8 cellular contexts compared by ENCODE assay signal in genomic region chr1:201504799-201505504, GRCh38. TPM values are rescaled to one million over a fixed set of nuclear protein-coding genes. Genes with fewer than 3 reads are reported as not detected.
DNase-seq lines count a peak whose midpoint lies in the region; ATAC-seq and TF ChIP-seq lines count a peak whose summit lies in the region.

No MANE protein-coding gene starts in this region.

- no peak for TF ChIP-seq POLR2A in gastrocnemius medialis (IDR thresholded peaks at IDR 0.05)

- H3K27ac Mint-ChIP-seq in GM23338, result peak overlapping the region; percentile 5; the same call in 1 of the 2 replicates

- in situ Hi-C loops in gastrocnemius medialis (cut with MboI; ENCODE audit: low sequenced_read_pairs in 4 of 4), result no loop called here

- peak overlapping the region; percentile 25; the same call in 1 of the 3 replicates for H3K4me3 Mint-ChIP-seq in GM23338

- TF ChIP-seq CTCF in GM23338 (conservative IDR thresholded peaks at IDR 0.05; ENCODE audit: low read depth in 2 of 2), result no peak
- no peak for TF ChIP-seq CTCF in OCI-LY3 (IDR thresholded peaks at IDR 0.05; ENCODE audit: low read depth, low read length)
- TF ChIP-seq CTCF in epithelial cell of esophagus (IDR thresholded peaks at IDR 0.05; ENCODE audit: insufficient read depth, low read depth, low read length, missing control alignments), result no peak
- TF ChIP-seq CTCF in gastrocnemius medialis (IDR thresholded peaks at IDR 0.05 in 4 of 5, conservative IDR thresholded peaks at IDR 0.05 in 1 of 5), result no peak

- H3K27ac ChIP-seq in GM23338 (ENCODE audit: low read depth), result no peak overlapping the region
- no peak overlapping the region for H3K27ac ChIP-seq in OCI-LY3 (ENCODE audit: low read length)
- peak overlapping the region; percentile 77 to 81 (median 79) for H3K27ac ChIP-seq in gastrocnemius medialis

- H3K36me3 ChIP-seq in GM23338 (ENCODE audit: insufficient read depth) (no peaks in the 10 kb centered on the region), OCI-LY3 (replicated peaks; ENCODE audit: low read depth, low read length) (peaks cover 27% of the 10 kb centered on the region), gastrocnemius medialis (no peaks in the 10 kb centered on the region)

- H3K4me1 ChIP-seq in GM23338 (ENCODE audit: insufficient read depth) (peaks cover 40% of the 10 kb centered on the region), OCI-LY3 (ENCODE audit: low read length) (peaks cover 38% of the 10 kb centered on the region), gastrocnemius medialis (peaks cover 18 to 30% of the 10 kb centered on the region in 2 donors)

- H4K20me1 ChIP-seq in GM23338 (replicated peaks; ENCODE audit: insufficient read depth) (no peaks in the 10 kb centered on the region), OCI-LY3 (ENCODE audit: insufficient read depth, low read length) (peaks cover 21% of the 10 kb centered on the region)

- H3K9ac ChIP-seq in OCI-LY3 (ENCODE audit: low read length), result no peak overlapping the region

- no peaks in the 10 kb centered on the region for H3K9me2 ChIP-seq in GM23338 (ENCODE audit: insufficient read depth)

- H3K27me3 ChIP-seq in GM23338 (ENCODE audit: insufficient read depth) (peaks cover 39% of the 10 kb centered on the region), OCI-LY3 (ENCODE audit: low read depth, low read length) (no peaks in the 10 kb centered on the region), gastrocnemius medialis (no peaks in the 10 kb centered on the region)

- H3K4me3 ChIP-seq in GM23338 (no peak overlapping the region), OCI-LY3 (ENCODE audit: low read length) (peak overlapping the region; percentile 93), epithelial cell of esophagus (ENCODE audit: low read length) (no peak overlapping the region), gastrocnemius medialis (peak overlapping the region in 3 of 4 donors; percentile 56 to 64 (median 60))

- ATAC-seq in GM23338 (no peak), gastrocnemius medialis (no peak), HG03469 (IDR thresholded peaks at IDR 0.05; ENCODE audit: unreplicated experiment) (no peak), esophagus mucosa (no peak), HG02981 (IDR thresholded peaks at IDR 0.05; ENCODE audit: unreplicated experiment) (no peak)

- H3F3A ChIP-seq in GM23338 (replicated peaks; ENCODE audit: low read depth), result peaks cover 15% of the 10 kb centered on the region; the same call in 1 of the 2 replicates

- peaks cover 56% of the 10 kb centered on the region for H3K4me1 Mint-ChIP-seq in GM23338

- H2AFZ ChIP-seq in GM23338, result no peak overlapping the region
- no peak overlapping the region for H2AFZ ChIP-seq in OCI-LY3 (ENCODE audit: low read depth, low read length)

- H3K79me2 ChIP-seq in GM23338 (replicated peaks; ENCODE audit: insufficient read depth) (peaks cover 3% of the 10 kb centered on the region; the same call in 1 of the 2 replicates), OCI-LY3 (ENCODE audit: low read length) (peaks cover 71% of the 10 kb centered on the region)

- peaks cover 40% of the 10 kb centered on the region for H3K27me3 Mint-ChIP-seq in GM23338 (ENCODE audit: insufficient read depth, low read depth, poor library complexity)

- H3K4me2 ChIP-seq in GM23338, result no peak overlapping the region
- peak overlapping the region; percentile 97 for H3K4me2 ChIP-seq in OCI-LY3 (ENCODE audit: low read length)

- no peaks in the 10 kb centered on the region for H3K9me3 Mint-ChIP-seq in GM23338

- no peaks in the 10 kb centered on the region for H3K36me3 Mint-ChIP-seq in GM23338 (ENCODE audit: low read depth)

- intact Hi-C loops in gastrocnemius medialis (cut with DNase I; ENCODE audit: low total_unique reads), result no loop called here

- no peaks in the 10 kb centered on the region for H3K9me3 ChIP-seq in OCI-LY3 (ENCODE audit: insufficient read depth, low read length)
- H3K9me3 ChIP-seq in gastrocnemius medialis, result no peaks in the 10 kb centered on the region

- no peak for DNase-seq in GM23338 (ENCODE audit: low spot score)
- DNase-seq in epithelial cell of esophagus (ENCODE audit: low read depth), result peak; percentile 16
- DNase-seq in gastrocnemius medialis, result no peak
- no peak for DNase-seq in GF-D8 (lab: John Stamatoyannopoulos, UW)

TF ChIP-seq in GM23338, 12 proteins besides CTCF, POLR2A, EP300 and RAD21 (continues in another document):
- no peak for TF ChIP-seq ETS1 (IDR thresholded peaks at IDR 0.05)
- TF ChIP-seq NANOG (IDR thresholded peaks at IDR 0.05; ENCODE audit: borderline replicate concordance), result no peak
- no peak for TF ChIP-seq ZNF114 (CRISPR knock-in tag; IDR thresholded peaks at IDR 0.05)
- no peak for TF ChIP-seq REST (IDR thresholded peaks at IDR 0.05; ENCODE audit: unreplicated experiment)

RNA-seq across cellular contexts. Expression of gene CSRP1, which starts 2.0 kb away (rescaled TPM):
- 24.1 and 29.9 TPM in 2 replicates for total RNA-seq in GM23338 (2014; rRNA removed; shearing (Covaris generic))
- polyA plus RNA-seq in GM23338 (2016; fragmentation: Nextera tagmentation; extraction: Ambion mirVana), result 5.8 and 6.2 TPM in 2 replicates
- total RNA-seq in gastrocnemius medialis, result 10 to 100 TPM; 22.7 to 91.1 (median 68.9) TPM
- 115 TPM for total RNA-seq in esophagus mucosa

RNA-seq across cellular contexts. Expression of gene NAV1, which starts 34.0 kb away (rescaled TPM):
- 37.2 and 37.4 TPM in 2 replicates for total RNA-seq in GM23338 (2014; rRNA removed; shearing (Covaris generic))
- polyA plus RNA-seq in GM23338 (2016; fragmentation: Nextera tagmentation; extraction: Ambion mirVana), result 22.6 and 22.7 TPM in 2 replicates
- 1 to 10 TPM; 4.2 to 9.1 (median 7.1) TPM for total RNA-seq in gastrocnemius medialis
- total RNA-seq in esophagus mucosa, result 26.4 TPM

RNA-seq across cellular contexts. Expression of gene PHLDA3, which starts 36.0 kb away (rescaled TPM):
- 87.4 and 111 TPM in 2 replicates for total RNA-seq in GM23338 (2014; rRNA removed; shearing (Covaris generic))
- 37.5 and 38.9 TPM in 2 replicates for polyA plus RNA-seq in GM23338 (2016; fragmentation: Nextera tagmentation; extraction: Ambion mirVana)
- 10 to 100 TPM in 3 of 4 donors, 1 to 10 TPM in 1; 7.4 to 91.8 (median 62.7) TPM for total RNA-seq in gastrocnemius medialis
- total RNA-seq in esophagus mucosa, result 78.6 TPM

Comparison
In these comparisons a context has a peak if more than half of its experiments do, and no peak if none do; other contexts are left out.
1. H3K27ac ChIP-seq: peak in gastrocnemius medialis (4 of 4); none in GM23338 (single experiment) and OCI-LY3 (single experiment).
2. H3K4me3 ChIP-seq: peak in OCI-LY3 (single experiment) and gastrocnemius medialis (3 of 4); none in GM23338 (single experiment) and epithelial cell of esophagus (single experiment).